Comparison of ENCODE assay signal across 13 cellular contexts in the genomic region with DNA sequence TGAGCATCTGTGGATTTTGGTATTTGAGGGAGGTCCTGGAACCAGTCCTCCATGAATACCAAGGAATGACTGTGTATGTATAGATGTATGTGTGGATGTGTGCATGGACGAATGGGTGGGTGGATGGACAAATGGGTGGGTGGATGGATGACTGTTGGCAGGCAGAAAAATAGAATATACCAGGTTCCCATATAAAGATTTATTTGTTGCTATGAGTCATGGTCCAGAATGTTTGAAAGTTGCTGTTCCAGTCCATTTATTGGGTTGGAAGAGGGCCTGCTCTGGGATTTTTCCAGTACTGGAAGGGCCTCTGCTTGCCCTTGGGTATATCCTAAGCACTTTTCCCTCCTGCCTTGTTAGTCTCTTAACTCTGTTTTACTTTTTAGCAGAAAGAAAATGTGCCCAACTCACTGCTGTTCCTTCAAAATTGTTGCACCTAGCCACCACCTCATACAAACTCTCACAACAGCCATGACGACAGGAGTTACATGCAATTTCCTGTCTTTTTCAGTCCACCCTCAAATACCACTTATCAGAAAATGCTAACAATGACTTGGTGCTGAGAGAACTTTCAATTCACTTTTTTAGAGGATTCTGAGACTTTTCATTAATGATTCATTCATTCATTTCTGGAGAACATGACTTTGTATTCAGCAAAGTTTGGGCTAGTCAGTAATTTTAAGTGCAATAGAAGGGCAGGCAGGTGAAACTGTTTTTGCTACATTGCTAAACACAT.
DNase-seq lines count a peak whose midpoint lies in the region; ATAC-seq and TF ChIP-seq lines count a peak whose summit lies in the region.
"Had no signal": no experiment of that assay in that cellular context is flagged by ENCODE, and none has a peak within 500 bp of the region (broad histone marks: within the 10 kb centered on the region; RNA-seq: fewer than 3 reads in every experiment).

No MANE protein-coding gene starts in this region.

- H3K4me1 ChIP-seq in OCI-LY3 (ENCODE audit: low read length), result peaks cover 46% of the 10 kb centered on the region
- peaks cover 41% of the 10 kb centered on the region for H3K4me1 ChIP-seq in prostate gland (replicated peaks)
- H3K4me1 ChIP-seq in aorta (ENCODE audit: control insufficient read depth in 1 of 2, insufficient read depth in 2 of 2, low read length in 2 of 2), result peaks cover 3 to 17% of the 10 kb centered on the region in 2 donors

- no peak for TF ChIP-seq POLR2A in prostate gland (IDR thresholded peaks at IDR 0.05)

- no peak overlapping the region for H3K4me3 ChIP-seq in OCI-LY3 (ENCODE audit: low read length)
- H3K4me3 ChIP-seq in prostate gland, result no peak overlapping the region
- no peak overlapping the region for H3K4me3 ChIP-seq in aorta (ENCODE audit: low read length in 2 of 2)
- H3K4me3 ChIP-seq: cardiac muscle cell, lung had no signal

- H3K36me3 ChIP-seq in OCI-LY3 (replicated peaks; ENCODE audit: low read depth, low read length) (no peaks in the 10 kb centered on the region), prostate gland (no peaks in the 10 kb centered on the region), aorta (ENCODE audit: control insufficient read depth in 1 of 2, insufficient read depth in 2 of 2, low read length in 1 of 2) (no peaks in the 10 kb centered on the region)
- H3K36me3 ChIP-seq: cardiac muscle cell had no signal

- H3K4me2 ChIP-seq in OCI-LY3 (ENCODE audit: low read length), result peak overlapping the region; percentile 26

- intact Hi-C loops in prostate gland (cut with DNase I) (no loop called here), aorta (cut with DNase I) (no loop called here)

- H3K27ac ChIP-seq in OCI-LY3 (ENCODE audit: low read length) (no peak overlapping the region), prostate gland (peak overlapping the region in 1 of 2 donors; percentile 54), aorta (ENCODE audit: low read depth in 1 of 2, low read length in 2 of 2) (peak overlapping the region in 1 of 2 donors; percentile 66)
- H3K27ac ChIP-seq: cardiac muscle cell had no signal

- ATAC-seq in GM21423 (IDR thresholded peaks at IDR 0.05; ENCODE audit: unreplicated experiment), result peak; percentile 49
- ATAC-seq in aorta (ENCODE audit: low FRiP score), result no peak

- H2AFZ ChIP-seq in OCI-LY3 (ENCODE audit: low read depth, low read length), result no peak overlapping the region

- H3K9ac ChIP-seq in OCI-LY3 (ENCODE audit: low read length), result no peak overlapping the region

- WGBS in prostate gland, result 10% methylated on average over 2 of the region's 2 CpGs
- WGBS in aorta, 2 donors, result 12 to 26% methylated on average over 2 of the region's 2 CpGs

- H3K27me3 ChIP-seq in OCI-LY3 (ENCODE audit: low read depth, low read length) (peaks cover 17% of the 10 kb centered on the region; the same call in 1 of the 2 replicates), prostate gland (replicated peaks; ENCODE audit: insufficient read depth) (no peaks in the 10 kb centered on the region), aorta (ENCODE audit: control insufficient read depth in 1 of 2, insufficient read depth in 2 of 2, low read length in 1 of 2) (no peaks in the 10 kb centered on the region)
- H3K27me3 ChIP-seq: cardiac muscle cell had no signal

- peak; percentile 8 for DNase-seq in EL
- peak; percentile 72 for DNase-seq in prostate gland (ENCODE audit: low spot score)
- no peak for DNase-seq in retina
- DNase-seq in pons (ENCODE audit: low spot score), result no peak
- DNase-seq in aorta, result no peak
- DNase-seq in Kasumi-1 (lab: John Stamatoyannopoulos, UW), result no peak
- DNase-seq: DMS153, NCI-H524, small intestine had no signal

- TF ChIP-seq CTCF in OCI-LY3 (IDR thresholded peaks at IDR 0.05; ENCODE audit: low read depth, low read length) (no peak), prostate gland (IDR thresholded peaks at IDR 0.05) (no peak)

- no peaks in the 10 kb centered on the region for H3K9me3 ChIP-seq in OCI-LY3 (ENCODE audit: insufficient read depth, low read length)
- H3K9me3 ChIP-seq in prostate gland, result no peaks in the 10 kb centered on the region
- H3K9me3 ChIP-seq in aorta (ENCODE audit: control insufficient read depth, low read length), result no peaks in the 10 kb centered on the region

- no peaks in the 10 kb centered on the region for H4K20me1 ChIP-seq in OCI-LY3 (ENCODE audit: insufficient read depth, low read length)

- no peaks in the 10 kb centered on the region for H3K79me2 ChIP-seq in OCI-LY3 (ENCODE audit: low read length)

Comparison
In these comparisons a context has a peak if more than half of its experiments do, and no peak if none do; other contexts are left out.
1. DNase-seq: peak in EL (single experiment) and prostate gland (single experiment); none in retina (single experiment), pons (single experiment), aorta (0 of 2) and Kasumi-1 (0 of 2).